ENCODE assay signal across 32 cellular contexts in genomic region chr1:97004054-97004453, GRCh38.
"Had no signal": no experiment of that assay in that cellular context is flagged by ENCODE, and none has a peak within 500 bp of the region (broad histone marks: within the 10 kb centered on the region; RNA-seq: fewer than 3 reads in every experiment).

No MANE protein-coding gene starts in this region.

- H3K27me3 Mint-ChIP-seq: type B pancreatic cell had no signal

- H3K9me3 ChIP-seq: body of pancreas, lower lobe of right lung, mucosa of descending colon, thoracic aorta, vagina had no signal

- H3K9me3 Mint-ChIP-seq: activated T-helper 2 cell treated with anti-CD3 and anti-CD28 coated beads, Interferon-gamma antibody, Interleukin-2, Interleukin-4, amounts not matched to agents 10 μg/mL and 5 μg/mL and 100 μg/mL, durations not matched to agents 14 hours and 24 hours and 36 hours; central memory CD8-positive, alpha-beta T cell; neural crest cell; stimulated activated naive B cell treated with anti-CD40 and anti-IgM and Interleukin-4, amounts not matched to agents 10 μg/mL and 1 μg/mL and 100 μg/mL, for 72 hours; WTC11 had no signal

- H3K27ac ChIP-seq: body of pancreas, hepatocyte, lower lobe of right lung, thoracic aorta, vagina had no signal

- H3K36me3 ChIP-seq: lower lobe of right lung, thoracic aorta, vagina had no signal

- DNase-seq: activated CD4-positive, alpha-beta T cell treated with anti-CD3 and anti-CD28 coated beads for 36 hours; activated CD4-positive, alpha-beta T cell treated with anti-CD3 and anti-CD28 coated beads, Interleukin-2, amount 50 U/mL, for 4 hours; activated CD8-positive, alpha-beta memory T cell treated with anti-CD3 and anti-CD28 coated beads, Interleukin-2, amount 50 U/mL, for 48 hours; activated naive CD4-positive, alpha-beta T cell; activated T-cell treated with anti-CD3 and anti-CD28 coated beads, Interleukin-2, amount 50 U/mL, for 4 hours; amniotic stem cell; body of pancreas; cortex of kidney; effector CD4-positive, alpha-beta T cell; foreskin melanocyte; glutamatergic neuron; immature natural killer cell; lower lobe of right lung; mesendoderm; mucosa of descending colon; naive thymus-derived CD4-positive, alpha-beta T cell; occipital lobe; stimulated activated CD4-positive, alpha-beta T cell treated with anti-CD3 and anti-CD28 coated beads, Interleukin-15, amount 100 ng/mL, for 24 hours; stimulated activated CD8-positive, alpha-beta memory T cell treated with anti-CD3 and anti-CD28 coated beads, Interleukin-4, amount 100 ng/mL, for 48 hours; stimulated activated naive B cell treated with anti-CD40 and anti-IgM and Interleukin-4, amounts not matched to agents 10 μg/mL and 1 μg/mL and 100 μg/mL, for 72 hours; T-helper 1 cell; T-helper 9 cell had no signal

- H3K4me1 Mint-ChIP-seq: activated CD4-positive, alpha-beta T cell treated with anti-CD3 and anti-CD28 coated beads for 36 hours; central memory CD8-positive, alpha-beta T cell; immature natural killer cell; naive thymus-derived CD4-positive, alpha-beta T cell; neural crest cell; stimulated activated naive B cell treated with anti-CD40 and anti-IgM and Interleukin-4, amounts not matched to agents 10 μg/mL and 1 μg/mL and 100 μg/mL, for 72 hours had no signal

- H3K4me3 Mint-ChIP-seq: activated CD4-positive, alpha-beta T cell treated with anti-CD3 and anti-CD28 coated beads for 36 hours; activated naive CD8-positive, alpha-beta T cell; activated T-cell treated with anti-CD3 and anti-CD28 coated beads, Interleukin-2, amount 50 U/mL, for 4 hours; central memory CD8-positive, alpha-beta T cell; immature natural killer cell; naive thymus-derived CD4-positive, alpha-beta T cell; neural crest cell; stimulated activated naive B cell treated with anti-CD40 and anti-IgM and Interleukin-4, amounts not matched to agents 10 μg/mL and 1 μg/mL and 100 μg/mL, for 72 hours; type B pancreatic cell; WTC11 had no signal

- H3K36me3 Mint-ChIP-seq: activated naive CD8-positive, alpha-beta T cell; immature natural killer cell; naive thymus-derived CD4-positive, alpha-beta T cell; stimulated activated naive B cell treated with anti-CD40 and anti-IgM and Interleukin-4, amounts not matched to agents 10 μg/mL and 1 μg/mL and 100 μg/mL, for 72 hours; type B pancreatic cell; WTC11 had no signal

- H3K27ac Mint-ChIP-seq: activated CD4-positive, alpha-beta T cell treated with anti-CD3 and anti-CD28 coated beads for 36 hours; activated naive CD8-positive, alpha-beta T cell; activated T-helper 2 cell treated with anti-CD3 and anti-CD28 coated beads, Interferon-gamma antibody, Interleukin-2, Interleukin-4, amounts not matched to agents 10 μg/mL and 5 μg/mL and 100 μg/mL, durations not matched to agents 14 hours and 24 hours and 36 hours; immature natural killer cell; naive thymus-derived CD4-positive, alpha-beta T cell; stimulated activated naive B cell treated with anti-CD40 and anti-IgM and Interleukin-4, amounts not matched to agents 10 μg/mL and 1 μg/mL and 100 μg/mL, for 72 hours; type B pancreatic cell; WTC11 had no signal

- H3K4me3 ChIP-seq: body of pancreas, hepatocyte, lower lobe of right lung, mucosa of descending colon, smooth muscle cell, thoracic aorta, vagina had no signal
